8 cellular contexts compared by ENCODE assay signal in the genomic region with DNA sequence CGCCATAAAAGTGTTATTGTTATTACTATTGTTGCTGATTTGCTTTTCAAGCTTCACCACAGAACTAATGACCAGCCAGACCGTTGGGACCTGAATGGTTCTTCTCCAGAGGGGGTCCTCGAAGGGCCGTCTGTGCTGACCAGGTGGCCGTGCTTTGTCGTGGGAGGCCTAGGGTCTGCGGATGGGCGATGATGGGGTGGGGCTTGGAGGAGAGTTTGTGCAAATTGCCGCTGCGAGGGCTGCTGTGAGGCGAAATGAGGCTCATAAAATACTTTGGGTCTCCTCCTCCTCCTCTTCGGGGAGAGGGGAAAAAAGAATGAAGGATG. TPM values are rescaled to one million over a fixed set of nuclear protein-coding genes. Genes with fewer than 3 reads are reported as not detected.
A peak's percentile ranks its signal among the peaks of the same experiment; 100 is the strongest.
DNase-seq lines count a peak whose midpoint lies in the region; ATAC-seq, FAIRE-seq and TF ChIP-seq lines count a peak whose summit lies in the region.

No MANE protein-coding gene starts in this region.

- H3K36me3 ChIP-seq in OCI-LY7 (ENCODE audit: insufficient read depth, low read length) (peaks cover 34% of the 10 kb centered on the region), sigmoid colon (peaks cover 14 to 28% (median 22%) of the 10 kb centered on the region in 4 donors)

- no peak for TF ChIP-seq EP300 in sigmoid colon (IDR thresholded peaks at IDR 0.05)

- H3K4me3 ChIP-seq in OCI-LY7 (ENCODE audit: low read depth, low read length, poor library complexity, severe bottlenecking) = peak overlapping the region; percentile 88
- H3K4me3 ChIP-seq in epithelial cell of proximal tubule (ENCODE audit: low read depth, low read length) = peak overlapping the region; percentile 92
- peak overlapping the region; percentile 75 to 84 (median 78) for H3K4me3 ChIP-seq in sigmoid colon

- intact Hi-C loops in OCI-LY7 (cut with micrococcal nuclease; ENCODE audit: unreplicated experiment) = no loop called here
- intact Hi-C loops in sigmoid colon (cut with DNase I) = no loop called here

- no peak for TF ChIP-seq CTCF in OCI-LY7 (conservative IDR thresholded peaks at IDR 0.05; ENCODE audit: low read length)
- TF ChIP-seq CTCF in epithelial cell of proximal tubule (conservative IDR thresholded peaks at IDR 0.05; ENCODE audit: low read depth, low read length) = no peak
- TF ChIP-seq CTCF in sigmoid colon (IDR thresholded peaks at IDR 0.05) = no peak
- no peak for TF ChIP-seq CTCF in GM10266 (IDR thresholded peaks at IDR 0.05; ENCODE audit: control insufficient read depth, insufficient read depth, low read depth, missing control alignments)
- TF ChIP-seq CTCF in D721Med (IDR thresholded peaks at IDR 0.05; ENCODE audit: insufficient read depth, missing control alignments) = no peak

- POLR2A ChIA-PET in OCI-LY7 (lab: Charles Lee) = interaction anchor here (0.5 to 1.8 kb wide), 4 partner anchors 10 to 371 kb away, joined by 3 to 12 read pairs (median 4); partner anchors contain the start of gene HLA-DMA

- no TSS peak for BruUV-seq in OCI-LY7 (replicated peaks; lab: Mats Ljungman, UMichigan)

- H3K4me1 ChIP-seq in OCI-LY7 (ENCODE audit: insufficient read depth, low read length, poor library complexity, severe bottlenecking) (peaks cover 56% of the 10 kb centered on the region), sigmoid colon (peaks cover 0 to 47% (median 40%) of the 10 kb centered on the region in 4 donors)

- no peaks in the 10 kb centered on the region for H4K20me1 ChIP-seq in OCI-LY7 (ENCODE audit: insufficient read depth, low read length)

- CTCF ChIA-PET in OCI-LY7 (lab: Charles Lee; ENCODE audit: unreplicated experiment) = no interaction called here

- H3K4me2 ChIP-seq in OCI-LY7 (ENCODE audit: low read length) = peak overlapping the region; percentile 93

- H3K79me2 ChIP-seq in OCI-LY7 (ENCODE audit: insufficient read depth, low read depth, low read length) = peaks cover 41% of the 10 kb centered on the region

- peak overlapping the region; percentile 98 for H3K27ac ChIP-seq in OCI-LY7 (ENCODE audit: low read depth, low read length, poor library complexity, severe bottlenecking)
- H3K27ac ChIP-seq in sigmoid colon = peak overlapping the region; percentile 85 to 94 (median 88)

- no peaks in the 10 kb centered on the region for H3K27me3 ChIP-seq in sigmoid colon

- H3K9me3 ChIP-seq in OCI-LY7 (ENCODE audit: low read length) (no peaks in the 10 kb centered on the region), sigmoid colon (no peaks in the 10 kb centered on the region)

- TF ChIP-seq POLR2A in sigmoid colon (IDR thresholded peaks at IDR 0.05) = no peak

- 0% methylated on average over 12 of the region's 12 CpGs for WGBS in sigmoid colon, 2 donors

- no peak overlapping the region for H2AFZ ChIP-seq in OCI-LY7 (ENCODE audit: low read length)

- DNase-seq in stimulated activated naive CD4-positive, alpha-beta T cell treated with Interleukin-2 at 50 U/mL for 16 hours (lab: John Stamatoyannopoulos, UW) = peak; percentile 23
- DNase-seq in stimulated activated naive CD4-positive, alpha-beta T cell (lab: John Stamatoyannopoulos, UW) = no peak
- no peak for DNase-seq in OCI-LY7 (ENCODE audit: low spot score)
- no peak for DNase-seq in epithelial cell of proximal tubule (ENCODE audit: low read depth)
- no peak for DNase-seq in sigmoid colon
- DNase-seq in GM10266 (ENCODE audit: extremely low spot score) = no peak
- DNase-seq in D721Med (ENCODE audit: insufficient read length, low spot score) = no peak

- no peaks in the 10 kb centered on the region for H3K9me2 ChIP-seq in OCI-LY7 (ENCODE audit: insufficient read depth, low read length)

- no peak for FAIRE-seq in D721Med (lab: Jason Lieb, UNC)

- no peak for ATAC-seq in GM21576 (IDR thresholded peaks at IDR 0.05; ENCODE audit: unreplicated experiment)

RNA-seq across cellular contexts. Expression of gene DAXX, which starts 0.8 kb away (rescaled TPM):
- 77.5 and 79.2 TPM in 2 replicates for total RNA-seq in OCI-LY7 (2014; rRNA removed; shearing (Covaris generic))
- total RNA-seq in OCI-LY7 (2022) (93.3 and 97.8 TPM in 2 replicates), epithelial cell of proximal tubule (52.7 and 58.1 TPM in 2 replicates), sigmoid colon (10 to 100 TPM; 37.1 to 52.3 (median 48.3) TPM)
- polyA plus RNA-seq in sigmoid colon = 10 to 100 TPM; 24.7 to 49.2 (median 33.0) TPM

RNA-seq across cellular contexts. Expression of gene ZBTB22, which starts 6.0 kb away (rescaled TPM):
- 17.4 and 21.6 TPM in 2 replicates for total RNA-seq in OCI-LY7 (2014; rRNA removed; shearing (Covaris generic))
- total RNA-seq in OCI-LY7 (2022) (14.1 and 18.5 TPM in 2 replicates), epithelial cell of proximal tubule (8.2 and 13.5 TPM in 2 replicates), sigmoid colon (10 to 100 TPM in 3 of 4 donors, 1 to 10 TPM in 1; 9.4 to 13.2 (median 12.7) TPM)
- polyA plus RNA-seq in sigmoid colon = 10 to 100 TPM; 11.3 to 19.2 (median 16.1) TPM

RNA-seq across cellular contexts. Expression of gene TAPBP, which starts 9.7 kb away (rescaled TPM):
- total RNA-seq in OCI-LY7 (2014; rRNA removed; shearing (Covaris generic)) = 73.6 and 106 TPM in 2 replicates
- total RNA-seq in OCI-LY7 (2022) = 148 and 150 TPM in 2 replicates
- total RNA-seq in epithelial cell of proximal tubule = 108 and 144 TPM in 2 replicates
- 10 to 100 TPM; 29.8 to 80.0 (median 50.5) TPM for total RNA-seq in sigmoid colon
- polyA plus RNA-seq in sigmoid colon = 100 to 1,000 TPM in 1 of 3 donors, 10 to 100 TPM in 1, 1 to 10 TPM in 1; 7.8 to 114 (median 21.3) TPM

RNA-seq across cellular contexts. Expression of gene RGL2, which starts 24.8 kb away (rescaled TPM):
- total RNA-seq in OCI-LY7 (2014; rRNA removed; shearing (Covaris generic)) = 27.2 and 27.3 TPM in 2 replicates
- total RNA-seq in OCI-LY7 (2022) (67.1 and 67.6 TPM in 2 replicates), epithelial cell of proximal tubule (34.0 and 46.8 TPM in 2 replicates), sigmoid colon (10 to 100 TPM; 33.2 to 48.9 (median 37.9) TPM)
- polyA plus RNA-seq in sigmoid colon = 10 to 100 TPM in 2 of 3 donors, 1 to 10 TPM in 1; 5.8 to 40.2 (median 18.0) TPM

RNA-seq across cellular contexts. Expression of gene PFDN6, which starts 34.2 kb away (rescaled TPM):
- 72.5 and 112 TPM in 2 replicates for total RNA-seq in OCI-LY7 (2014; rRNA removed; shearing (Covaris generic))
- total RNA-seq in OCI-LY7 (2022) = 65.4 and 90.6 TPM in 2 replicates
- total RNA-seq in epithelial cell of proximal tubule = 55.8 and 69.3 TPM in 2 replicates
- 10 to 100 TPM in 3 of 4 donors, 1 to 10 TPM in 1; 7.5 to 56.1 (median 31.8) TPM for total RNA-seq in sigmoid colon
- 100 to 1,000 TPM; 131 to 173 (median 144) TPM for polyA plus RNA-seq in sigmoid colon
